Comparison of ENCODE assay signal across 7 cellular contexts in genomic region chr10:68897336-68897741, GRCh38. TPM values are rescaled to one million over a fixed set of nuclear protein-coding genes. Genes with fewer than 3 reads are reported as not detected.
DNase-seq lines count a peak whose midpoint lies in the region; ATAC-seq and TF ChIP-seq lines count a peak whose summit lies in the region.

No MANE protein-coding gene starts in this region.

- peak; percentile 30 for ATAC-seq in left colon
- ATAC-seq in activated CD4-positive, CD25-positive, alpha-beta regulatory T cell treated with anti-CD3 and anti-CD28 coated beads, Interleukin-2, amount 50 U/mL, for 24 hours, result no peak

- H3K4me3 ChIP-seq in Peyer's patch (no peak overlapping the region), tibial artery (no peak overlapping the region)

- H3K27ac ChIP-seq in Peyer's patch (no peak overlapping the region), tibial artery (no peak overlapping the region)

- H3K27me3 ChIP-seq in Peyer's patch (no peaks in the 10 kb centered on the region), tibial artery (no peaks in the 10 kb centered on the region)

- DNase-seq in ELF-1 (ENCODE audit: low read depth, low spot score) (peak; percentile 75), LHCN-M2 (ENCODE audit: low read depth) (peak; percentile 72), Peyer's patch (peak in 1 of 3 donors; percentile 75), brain pericyte (ENCODE audit: low read depth, low spot score) (peak; percentile 24), left colon (peak in 1 of 2 donors; percentile 39), tibial artery (peak in 1 of 2 donors; percentile 34)

- intact Hi-C loops in left colon (cut with DNase I, micrococcal nuclease) (loop anchor here in 1 of 2 donors (10.0 kb wide), 1 partner anchor 103 kb away; no protein-coding TSS in a partner anchor), tibial artery (cut with DNase I; ENCODE audit: low total_unique reads) (loop anchor here (10.0 kb wide), 1 partner anchor 103 kb away; no protein-coding TSS in a partner anchor)

- TF ChIP-seq POLR2A in Peyer's patch (IDR thresholded peaks at IDR 0.05), result no peak

- H3K9me3 ChIP-seq in Peyer's patch (no peaks in the 10 kb centered on the region), tibial artery (no peaks in the 10 kb centered on the region)

- H3K36me3 ChIP-seq in Peyer's patch (no peaks in the 10 kb centered on the region), tibial artery (no peaks in the 10 kb centered on the region)

- peak in 4 of 6 experiments; percentile 37 to 85 (median 80) for TF ChIP-seq CTCF in Peyer's patch (IDR thresholded peaks at IDR 0.05)
- peak; percentile 51 to 52 for TF ChIP-seq CTCF in tibial artery (IDR thresholded peaks at IDR 0.05)

- H3K4me1 ChIP-seq in Peyer's patch (peaks cover 0 to 4% (median 2%) of the 10 kb centered on the region in 4 donors), tibial artery (peaks cover 0 to 17% (median 8%) of the 10 kb centered on the region in 4 donors)

RNA-seq across cellular contexts. Expression of gene DDX50, which starts 3.8 kb away (rescaled TPM):
- 58.5 and 66.2 TPM in 2 replicates for total RNA-seq in LHCN-M2 (2014; rRNA removed)
- polyA plus RNA-seq in LHCN-M2 (2012), result 25.8 TPM
- total RNA-seq in Peyer's patch, result 10 to 100 TPM in 3 of 4 donors, 1 to 10 TPM in 1; 8.2 to 25.6 (median 16.0) TPM
- total RNA-seq in left colon, result 10 to 100 TPM; 17.5 to 17.9 TPM

RNA-seq across cellular contexts. Expression of gene DDX21, which starts 58.6 kb away (rescaled TPM):
- total RNA-seq in LHCN-M2 (2014; rRNA removed) (94.7 and 96.7 TPM in 2 replicates), Peyer's patch (10 to 100 TPM; 17.8 to 50.3 (median 20.6) TPM), left colon (10 to 100 TPM; 28.7 to 44.6 TPM)
- polyA plus RNA-seq in LHCN-M2 (2012), result 22.7 TPM
